1 cellular context compared by ENCODE assay signal in the genomic region with DNA sequence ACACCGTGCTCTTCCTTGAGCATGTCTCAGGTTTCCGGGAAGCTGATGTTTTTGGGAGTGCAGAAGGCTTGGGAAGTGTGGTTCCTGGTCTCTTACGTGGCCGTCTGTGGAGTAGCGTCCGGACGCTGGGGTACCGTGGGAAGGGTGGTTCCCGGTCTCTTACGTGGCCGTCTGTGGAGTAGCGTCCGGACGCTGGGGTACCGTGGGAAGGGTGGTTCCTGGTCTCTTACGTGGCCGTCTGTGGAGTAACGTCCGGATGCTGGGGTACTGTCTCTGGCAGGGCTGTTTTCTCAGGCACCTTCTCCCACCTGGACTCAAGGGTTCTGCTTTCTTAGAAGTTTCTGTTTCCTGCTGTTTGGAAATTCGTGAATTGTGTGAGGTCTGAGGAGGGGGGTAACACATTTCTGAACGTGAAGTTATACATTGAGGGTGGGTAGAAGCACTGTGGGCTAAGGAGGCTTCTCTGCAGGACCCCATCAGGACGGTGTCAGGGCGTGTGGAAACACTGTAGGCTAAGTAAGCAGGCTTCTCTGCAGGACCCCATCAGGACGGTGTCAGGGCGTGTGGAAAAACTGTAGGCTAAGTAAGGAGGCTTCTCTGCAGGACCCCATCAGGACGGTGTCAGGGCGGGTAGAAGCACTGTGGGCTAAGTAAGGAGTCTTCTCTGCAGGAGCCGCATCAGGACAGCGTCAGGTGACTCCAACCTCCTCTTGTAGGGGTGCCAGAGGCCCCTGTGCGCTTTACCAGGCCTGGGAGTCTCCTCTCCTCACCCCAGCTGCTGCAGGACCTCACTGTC.
TF ChIP-seq lines count a peak whose summit lies in the region.

No MANE protein-coding gene starts in this region.

TF ChIP-seq in K562, 482 proteins besides CTCF, POLR2A, EP300 and RAD21:
- TF ChIP-seq, protein P1, sequence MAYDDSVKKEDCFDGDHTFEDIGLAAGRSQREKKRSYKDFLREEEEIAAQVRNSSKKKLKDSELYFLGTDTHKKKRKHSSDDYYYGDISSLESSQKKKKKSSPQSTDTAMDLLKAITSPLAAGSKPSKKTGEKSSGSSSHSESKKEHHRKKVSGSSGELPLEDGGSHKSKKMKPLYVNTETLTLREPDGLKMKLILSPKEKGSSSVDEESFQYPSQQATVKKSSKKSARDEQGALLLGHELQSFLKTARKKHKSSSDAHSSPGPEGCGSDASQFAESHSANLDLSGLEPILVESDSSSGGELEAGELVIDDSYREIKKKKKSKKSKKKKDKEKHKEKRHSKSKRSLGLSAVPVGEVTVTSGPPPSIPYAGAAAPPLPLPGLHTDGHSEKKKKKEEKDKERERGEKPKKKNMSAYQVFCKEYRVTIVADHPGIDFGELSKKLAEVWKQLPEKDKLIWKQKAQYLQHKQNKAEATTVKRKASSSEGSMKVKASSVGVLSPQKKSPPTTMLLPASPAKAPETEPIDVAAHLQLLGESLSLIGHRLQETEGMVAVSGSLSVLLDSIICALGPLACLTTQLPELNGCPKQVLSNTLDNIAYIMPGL (CRISPR knock-in tag; IDR thresholded peaks at IDR 0.05) = no peak
- TF ChIP-seq ZNF586 (CRISPR knock-in tag; conservative IDR thresholded peaks at IDR 0.05) (no peak), ETV5 (CRISPR knock-in tag; IDR thresholded peaks at IDR 0.05; ENCODE audit: low read depth) (no peak), PML (IDR thresholded peaks at IDR 0.05; ENCODE audit: low read length) (no peak), FOXJ2 (tag; IDR thresholded peaks at IDR 0.05) (no peak), ELF2 (CRISPR knock-in tag; IDR thresholded peaks at IDR 0.05) (no peak)
- TF ChIP-seq, protein P2, sequence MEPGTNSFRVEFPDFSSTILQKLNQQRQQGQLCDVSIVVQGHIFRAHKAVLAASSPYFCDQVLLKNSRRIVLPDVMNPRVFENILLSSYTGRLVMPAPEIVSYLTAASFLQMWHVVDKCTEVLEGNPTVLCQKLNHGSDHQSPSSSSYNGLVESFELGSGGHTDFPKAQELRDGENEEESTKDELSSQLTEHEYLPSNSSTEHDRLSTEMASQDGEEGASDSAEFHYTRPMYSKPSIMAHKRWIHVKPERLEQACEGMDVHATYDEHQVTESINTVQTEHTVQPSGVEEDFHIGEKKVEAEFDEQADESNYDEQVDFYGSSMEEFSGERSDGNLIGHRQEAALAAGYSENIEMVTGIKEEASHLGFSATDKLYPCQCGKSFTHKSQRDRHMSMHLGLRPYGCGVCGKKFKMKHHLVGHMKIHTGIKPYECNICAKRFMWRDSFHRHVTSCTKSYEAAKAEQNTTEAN (CRISPR knock-in tag; IDR thresholded peaks at IDR 0.05) = no peak
- TF ChIP-seq, protein P3, sequence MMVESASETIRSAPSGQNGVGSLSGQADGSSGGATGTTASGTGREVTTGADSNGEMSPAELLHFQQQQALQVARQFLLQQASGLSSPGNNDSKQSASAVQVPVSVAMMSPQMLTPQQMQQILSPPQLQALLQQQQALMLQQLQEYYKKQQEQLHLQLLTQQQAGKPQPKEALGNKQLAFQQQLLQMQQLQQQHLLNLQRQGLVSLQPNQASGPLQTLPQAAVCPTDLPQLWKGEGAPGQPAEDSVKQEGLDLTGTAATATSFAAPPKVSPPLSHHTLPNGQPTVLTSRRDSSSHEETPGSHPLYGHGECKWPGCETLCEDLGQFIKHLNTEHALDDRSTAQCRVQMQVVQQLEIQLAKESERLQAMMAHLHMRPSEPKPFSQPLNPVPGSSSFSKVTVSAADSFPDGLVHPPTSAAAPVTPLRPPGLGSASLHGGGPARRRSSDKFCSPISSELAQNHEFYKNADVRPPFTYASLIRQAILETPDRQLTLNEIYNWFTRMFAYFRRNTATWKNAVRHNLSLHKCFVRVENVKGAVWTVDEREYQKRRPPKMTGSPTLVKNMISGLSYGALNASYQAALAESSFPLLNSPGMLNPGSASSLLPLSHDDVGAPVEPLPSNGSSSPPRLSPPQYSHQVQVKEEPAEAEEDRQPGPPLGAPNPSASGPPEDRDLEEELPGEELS (CRISPR knock-in tag; IDR thresholded peaks at IDR 0.05; ENCODE audit: borderline replicate concordance) = no peak
- TF ChIP-seq, protein P4, sequence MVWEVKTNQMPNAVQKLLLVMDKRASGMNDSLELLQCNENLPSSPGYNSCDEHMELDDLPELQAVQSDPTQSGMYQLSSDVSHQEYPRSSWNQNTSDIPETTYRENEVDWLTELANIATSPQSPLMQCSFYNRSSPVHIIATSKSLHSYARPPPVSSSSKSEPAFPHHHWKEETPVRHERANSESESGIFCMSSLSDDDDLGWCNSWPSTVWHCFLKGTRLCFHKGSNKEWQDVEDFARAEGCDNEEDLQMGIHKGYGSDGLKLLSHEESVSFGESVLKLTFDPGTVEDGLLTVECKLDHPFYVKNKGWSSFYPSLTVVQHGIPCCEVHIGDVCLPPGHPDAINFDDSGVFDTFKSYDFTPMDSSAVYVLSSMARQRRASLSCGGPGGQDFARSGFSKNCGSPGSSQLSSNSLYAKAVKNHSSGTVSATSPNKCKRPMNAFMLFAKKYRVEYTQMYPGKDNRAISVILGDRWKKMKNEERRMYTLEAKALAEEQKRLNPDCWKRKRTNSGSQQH (CRISPR knock-in tag; IDR thresholded peaks at IDR 0.05) = no peak
